In genomic region chr4:119715490-119716445, GRCh38 we compare ENCODE assay signal across 21 cellular contexts.
DNase-seq lines count a peak whose midpoint lies in the region; ATAC-seq and TF ChIP-seq lines count a peak whose summit lies in the region.
"Had no signal": no experiment of that assay in that cellular context is flagged by ENCODE, and none has a peak within 500 bp of the region (broad histone marks: within the 10 kb centered on the region; RNA-seq: fewer than 3 reads in every experiment).

No MANE protein-coding gene starts in this region.

- H3K27me3 ChIP-seq in Peyer's patch: no peaks in the 10 kb centered on the region

- intact Hi-C loops in left colon (cut with DNase I, micrococcal nuclease): no loop called here

- peaks cover 0 to 10% (median 0%) of the 10 kb centered on the region in 4 donors for H3K4me1 ChIP-seq in Peyer's patch
- H3K4me1 ChIP-seq: Caco-2 had no signal

- H3K27ac ChIP-seq in Peyer's patch: peak overlapping the region in 2 of 4 donors; percentile 14 to 27
- H3K27ac ChIP-seq: C4-2B, SK-N-MC had no signal

- no peaks in the 10 kb centered on the region for H3K36me3 ChIP-seq in Peyer's patch

- no peak for TF ChIP-seq POLR2A in Peyer's patch (IDR thresholded peaks at IDR 0.05)

- no peak for TF ChIP-seq CTCF in GM12865 (IDR thresholded peaks at IDR 0.05; ENCODE audit: insufficient read depth, low read depth, low read length, missing control alignments)
- no peak for TF ChIP-seq CTCF in Peyer's patch (IDR thresholded peaks at IDR 0.05)

- peaks cover 0 to 14% (median 0%) of the 10 kb centered on the region in 4 donors for H3K9me3 ChIP-seq in Peyer's patch

- DNase-seq in DMS79 treated with DMSO at 0.1 percent for 48 hours (lab: John Stamatoyannopoulos, UW): peak; percentile 3
- DNase-seq in GM12865 (ENCODE audit: low read depth): peak; percentile 2
- DNase-seq in Peyer's patch: peak in 2 of 3 donors; percentile 52 to 56
- peak; percentile 66 to 74 for DNase-seq in left colon
- DNase-seq in AG08395 (ENCODE audit: low spot score): no peak
- DNase-seq in NCI-H1092 treated with DMSO at 0.1 percent for 48 hours (lab: John Stamatoyannopoulos, UW): no peak
- no peak for DNase-seq in HCEC 1CT
- DNase-seq: Caco-2; CD8-positive, alpha-beta T cell; Kasumi-1; MV-4-11; NCI-H1105 treated with DMSO at 0.1 percent for 48 hours; NCI-H146; NCI-H1930; NCI-H446 treated with DMSO at 0.1 percent for 48 hours; NCI-H526; SIG-M5 had no signal

- ATAC-seq in left colon (peak; percentile 90), HG03571 (IDR thresholded peaks at IDR 0.05; ENCODE audit: unreplicated experiment) (no peak)
- ATAC-seq: CD8-positive, alpha-beta T cell; K562 had no signal

- H3K4me3 ChIP-seq in GM12865 (ENCODE audit: low read depth, low read length) (no peak overlapping the region), Peyer's patch (no peak overlapping the region)
- H3K4me3 ChIP-seq: K562, SK-N-MC had no signal

Comparison
In these comparisons a context has a peak if more than half of its experiments do, and no peak if none do; other contexts are left out.
1. DNase-seq: peak in DMS79 treated with DMSO at 0.1 percent for 48 hours (single experiment), GM12865 (single experiment), Peyer's patch (2 of 3) and left colon (2 of 2); none in AG08395 (single experiment), NCI-H1092 treated with DMSO at 0.1 percent for 48 hours (single experiment) and HCEC 1CT (single experiment).